ENCODE assay signal across 1 cellular context in genomic region chr16:30413116-30413806, GRCh38.
TF ChIP-seq lines count a peak whose summit lies in the region.

No MANE protein-coding gene starts in this region.

TF ChIP-seq in GM12878, 131 proteins besides CTCF, POLR2A, EP300 and RAD21 (continued from another document):
- no peak for TF ChIP-seq CUX1 (IDR thresholded peaks at IDR 0.05; ENCODE audit: insufficient replicate concordance, low read depth, low read length)
- TF ChIP-seq ESRRA (IDR thresholded peaks at IDR 0.05; ENCODE audit: low read length): no peak
- peak in 1 of 2 experiments; percentile 71; a peak in 2 of 4 replicates for TF ChIP-seq BHLHE40 (IDR thresholded peaks at IDR 0.05; ENCODE audit: borderline replicate concordance in 1 of 2, low read depth in 2 of 2, low read length in 1 of 2)
